In the genomic region with DNA sequence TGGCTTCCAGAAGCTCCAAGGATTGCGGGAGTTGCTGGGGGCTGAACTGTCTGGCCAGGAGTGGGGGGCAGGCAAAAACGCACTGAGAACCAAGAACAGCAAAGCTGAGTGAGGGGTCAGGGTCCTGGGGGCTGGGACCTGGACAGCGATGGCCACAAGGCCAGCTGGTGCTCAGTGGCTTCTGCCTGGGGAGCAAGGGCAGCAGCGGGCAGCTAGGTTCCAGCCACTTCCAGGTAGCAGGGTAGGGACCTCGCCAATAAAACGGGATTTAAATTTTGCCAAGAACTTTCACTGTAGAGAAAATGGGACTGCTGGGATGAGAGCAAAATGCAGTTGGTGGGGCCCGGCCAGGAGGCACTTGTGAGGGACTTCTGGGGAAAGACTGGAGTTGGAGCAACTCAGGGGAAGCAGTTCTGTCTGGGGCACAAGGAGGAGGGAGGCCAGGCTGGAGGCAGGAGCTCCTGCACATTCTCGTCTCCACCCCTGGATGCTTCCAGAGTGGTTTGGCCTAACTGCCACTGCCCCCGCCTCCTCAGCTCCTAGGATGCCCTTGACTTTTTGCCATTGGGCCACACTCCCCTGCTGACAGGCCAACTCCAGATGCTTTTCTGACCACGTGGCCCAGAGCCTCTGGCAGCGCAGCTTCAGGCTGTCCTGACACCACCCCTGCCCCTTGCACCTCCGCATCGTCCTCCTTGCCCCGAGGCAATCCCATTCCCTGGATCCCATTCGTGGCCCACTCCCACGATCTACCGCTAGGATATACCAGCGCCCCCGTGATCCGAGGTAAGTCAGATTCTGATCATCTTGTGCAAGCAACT, we compare ENCODE assay signal across 1 cellular context.
TF ChIP-seq lines count a peak whose summit lies in the region.

No MANE protein-coding gene starts in this region.

TF ChIP-seq in HepG2, 621 proteins besides CTCF, POLR2A, EP300 and RAD21:
- TF ChIP-seq PHF21A (CRISPR knock-in tag; IDR thresholded peaks at IDR 0.05) (no peak), RAD51 (IDR thresholded peaks at IDR 0.05; ENCODE audit: borderline replicate concordance) (no peak), ZC3H13 (CRISPR knock-in tag; IDR thresholded peaks at IDR 0.05) (peak; percentile 68; the same call in 1 of the 2 replicates), ZNF207 (IDR thresholded peaks at IDR 0.05; ENCODE audit: borderline replicate concordance) (no peak), MEIS2 (CRISPR knock-in tag; IDR thresholded peaks at IDR 0.05) (no peak), AGO2 (optimal IDR thresholded peaks at IDR 0.05; ENCODE audit: low read depth, low read length) (peak; percentile 65), ZKSCAN8 (CRISPR knock-in tag; IDR thresholded peaks at IDR 0.05; ENCODE audit: borderline replicate concordance) (no peak), NPAS2 (CRISPR knock-in tag; IDR thresholded peaks at IDR 0.05; ENCODE audit: borderline replicate concordance) (no peak)
- TF ChIP-seq, protein P1, sequence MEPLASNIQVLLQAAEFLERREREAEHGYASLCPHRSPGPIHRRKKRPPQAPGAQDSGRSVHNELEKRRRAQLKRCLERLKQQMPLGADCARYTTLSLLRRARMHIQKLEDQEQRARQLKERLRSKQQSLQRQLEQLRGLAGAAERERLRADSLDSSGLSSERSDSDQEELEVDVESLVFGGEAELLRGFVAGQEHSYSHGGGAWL (CRISPR knock-in tag; IDR thresholded peaks at IDR 0.05), result 0 out of 2 replicates have a peak, but pooled peaks have one; percentile 28
